ENCODE assay signal across 11 cellular contexts in the genomic region with DNA sequence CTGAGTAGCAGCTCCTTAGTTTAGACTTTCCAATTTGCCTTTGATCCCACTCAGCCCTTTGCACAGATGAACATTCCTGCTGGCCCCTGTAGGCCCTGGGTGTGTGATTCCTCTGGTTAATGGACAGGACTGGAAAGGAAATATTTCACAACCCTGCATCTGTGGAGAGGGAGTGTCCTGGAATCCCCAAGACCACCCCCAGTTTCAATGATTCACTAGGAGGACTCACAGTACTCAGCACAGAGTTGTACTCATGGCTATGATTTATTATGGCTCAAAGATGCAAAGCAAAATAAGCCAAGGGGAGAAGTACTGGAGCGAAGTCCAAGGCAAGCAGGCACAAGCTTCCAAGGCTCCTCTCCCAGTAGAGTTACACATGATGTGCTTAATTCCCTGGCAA. TPM values are rescaled to one million over a fixed set of nuclear protein-coding genes. Genes with fewer than 3 reads are reported as not detected.
DNase-seq lines count a peak whose midpoint lies in the region; ATAC-seq and TF ChIP-seq lines count a peak whose summit lies in the region.
"Had no signal": no experiment of that assay in that cellular context is flagged by ENCODE, and none has a peak within 500 bp of the region (broad histone marks: within the 10 kb centered on the region; RNA-seq: fewer than 3 reads in every experiment).

No MANE protein-coding gene starts in this region.

- H3K36me3 Mint-ChIP-seq in activated CD4-positive, alpha-beta memory T cell treated with anti-CD3 and anti-CD28 coated beads, Interleukin-2, amount 10 ng/mL, durations not matched to agents 7 days and 5 days (ENCODE audit: low read depth), result no peaks in the 10 kb centered on the region

- no peak overlapping the region for H2AFZ ChIP-seq in osteoblast (ENCODE audit: low read length)

- CTCF ChIA-PET in activated CD4-positive, alpha-beta memory T cell treated with anti-CD3 and anti-CD28 coated beads, Interleukin-2, amount 10 ng/mL, durations not matched to agents 7 days and 5 days (lab: Charles Lee), result interaction anchor here (1.4 kb wide), 1 partner anchor 10 kb away, joined by 5 read pairs; no protein-coding TSS in a partner anchor

- peak; percentile 96 for ATAC-seq in RWPE2 (ENCODE audit: low read depth)
- no peak for ATAC-seq in GM18517 (IDR thresholded peaks at IDR 0.05; ENCODE audit: unreplicated experiment)

- no peak for TF ChIP-seq CTCF in AG10803 (conservative IDR thresholded peaks at IDR 0.05; ENCODE audit: low read length)
- no peak for TF ChIP-seq CTCF in RWPE2 (IDR thresholded peaks at IDR 0.05; ENCODE audit: poor library complexity, severe bottlenecking)
- no peak for TF ChIP-seq CTCF in fibroblast of the aortic adventitia (IDR thresholded peaks at IDR 0.05; ENCODE audit: insufficient read depth, low read length)
- TF ChIP-seq CTCF in osteoblast (IDR thresholded peaks at IDR 0.05; ENCODE audit: extremely low read depth, low read depth, low read length), result no peak

- H3K4me3 ChIP-seq in AG10803 (ENCODE audit: low read length), result no peak overlapping the region
- no peak overlapping the region for H3K4me3 ChIP-seq in RWPE2 (ENCODE audit: severe bottlenecking)
- no peak overlapping the region for H3K4me3 ChIP-seq in fibroblast of the aortic adventitia (ENCODE audit: low read depth, low read length)
- H3K4me3 ChIP-seq in osteoblast (ENCODE audit: insufficient read depth, low read length), result no peak overlapping the region

- DNase-seq in AG10803 (ENCODE audit: low read depth) (peak; percentile 96), RWPE2 (ENCODE audit: low spot score) (peak; percentile 73), fibroblast of the aortic adventitia (ENCODE audit: low read depth) (peak; percentile 99), osteoblast (ENCODE audit: insufficient read length, low spot score, missing footprints) (peak; percentile 82), caudate nucleus (lab: John Stamatoyannopoulos, UW) (no peak), cerebellar nuclear complex (lab: John Stamatoyannopoulos, UW) (no peak)
- no peak for DNase-seq in activated CD4-positive, alpha-beta memory T cell treated with anti-CD3 and anti-CD28 coated beads, Interleukin-2, amount 10 ng/mL, durations not matched to agents 7 days and 5 days
- DNase-seq: CD8-positive, alpha-beta memory T cell; NCI-H1694 treated with DMSO at 0.1 percent for 48 hours had no signal

- POLR2A ChIA-PET in activated CD4-positive, alpha-beta memory T cell treated with anti-CD3 and anti-CD28 coated beads, Interleukin-2, amount 10 ng/mL, durations not matched to agents 7 days and 5 days (lab: Charles Lee), result interaction anchor here (1.5 kb wide), 1 partner anchor 10 kb away, joined by 4 read pairs; no protein-coding TSS in a partner anchor

- no peaks in the 10 kb centered on the region for H3K9me3 ChIP-seq in RWPE2 (ENCODE audit: severe bottlenecking)
- H3K9me3 ChIP-seq in osteoblast (ENCODE audit: low read depth, low read length), result no peaks in the 10 kb centered on the region

- H3K27ac Mint-ChIP-seq in activated CD4-positive, alpha-beta memory T cell treated with anti-CD3 and anti-CD28 coated beads, Interleukin-2, amount 10 ng/mL, durations not matched to agents 7 days and 5 days, result no peak overlapping the region
- H3K27ac Mint-ChIP-seq: activated naive CD8-positive, alpha-beta T cell; CD8-positive, alpha-beta memory T cell had no signal

- H3K36me3 ChIP-seq in RWPE2 (ENCODE audit: low read depth) (peaks cover 6% of the 10 kb centered on the region), osteoblast (ENCODE audit: insufficient read depth, low read length) (no peaks in the 10 kb centered on the region)

- no peaks in the 10 kb centered on the region for H3K9me3 Mint-ChIP-seq in activated CD4-positive, alpha-beta memory T cell treated with anti-CD3 and anti-CD28 coated beads, Interleukin-2, amount 10 ng/mL, durations not matched to agents 7 days and 5 days
- H3K9me3 Mint-ChIP-seq: CD8-positive, alpha-beta memory T cell had no signal

- no peaks in the 10 kb centered on the region for H3K4me1 Mint-ChIP-seq in activated CD4-positive, alpha-beta memory T cell treated with anti-CD3 and anti-CD28 coated beads, Interleukin-2, amount 10 ng/mL, durations not matched to agents 7 days and 5 days
- H3K4me1 Mint-ChIP-seq: CD8-positive, alpha-beta memory T cell had no signal

- H3K4me1 ChIP-seq in RWPE2 (ENCODE audit: insufficient read depth, poor library complexity, severe bottlenecking), result peaks cover 44% of the 10 kb centered on the region
- peaks cover 24% of the 10 kb centered on the region for H3K4me1 ChIP-seq in osteoblast (ENCODE audit: insufficient read depth, low read length)

- H3K4me2 ChIP-seq in osteoblast (ENCODE audit: insufficient read depth, low read length), result peak overlapping the region; percentile 58

- peaks cover 1% of the 10 kb centered on the region for H3K27me3 Mint-ChIP-seq in activated CD4-positive, alpha-beta memory T cell treated with anti-CD3 and anti-CD28 coated beads, Interleukin-2, amount 10 ng/mL, durations not matched to agents 7 days and 5 days
- H3K27me3 Mint-ChIP-seq: activated naive CD8-positive, alpha-beta T cell had no signal

- H3K4me3 Mint-ChIP-seq in activated CD4-positive, alpha-beta memory T cell treated with anti-CD3 and anti-CD28 coated beads, Interleukin-2, amount 10 ng/mL, durations not matched to agents 7 days and 5 days, result no peak overlapping the region
- H3K4me3 Mint-ChIP-seq: activated naive CD8-positive, alpha-beta T cell had no signal

- H3K27me3 ChIP-seq in RWPE2 (ENCODE audit: insufficient read depth, poor library complexity, severe bottlenecking), result no peaks in the 10 kb centered on the region
- H3K27me3 ChIP-seq in osteoblast (ENCODE audit: insufficient read depth, low read length), result no peaks in the 10 kb centered on the region

- peaks cover 10% of the 10 kb centered on the region for H4K20me1 ChIP-seq in osteoblast (ENCODE audit: insufficient read depth, low read length)

- H3K79me2 ChIP-seq in osteoblast (ENCODE audit: insufficient read depth, low read length), result peaks cover 19% of the 10 kb centered on the region

- H3K27ac ChIP-seq in RWPE2 (ENCODE audit: poor library complexity, severe bottlenecking), result peak overlapping the region; percentile 89
- H3K27ac ChIP-seq in osteoblast (ENCODE audit: low read depth, low read length), result peak overlapping the region; percentile 59
- H3K27ac ChIP-seq in caudate nucleus (ENCODE audit: low read depth, low read length), result no peak overlapping the region

RNA-seq across cellular contexts. Expression of a gene that starts 42.4 kb away (rescaled TPM):
- total RNA-seq in fibroblast of the aortic adventitia (ENCODE audit: low replicate concordance) (61.7 and 105 TPM in 2 replicates), osteoblast (28.6 and 30.4 TPM in 2 replicates)
- 10 to 100 TPM; 37.2 to 37.9 TPM for total RNA-seq in activated CD4-positive, alpha-beta memory T cell treated with anti-CD3 and anti-CD28 coated beads, Interleukin-2, amount 10 ng/mL, durations not matched to agents 7 days and 5 days

Comparison
In these comparisons a context has a peak if more than half of its experiments do, and no peak if none do; other contexts are left out.
1. DNase-seq: peak in AG10803 (single experiment), RWPE2 (single experiment), fibroblast of the aortic adventitia (single experiment) and osteoblast (single experiment); none in activated CD4-positive, alpha-beta memory T cell treated with anti-CD3 and anti-CD28 coated beads, Interleukin-2, amount 10 ng/mL, durations not matched to agents 7 days and 5 days (single experiment), caudate nucleus (0 of 61) and cerebellar nuclear complex (0 of 2).